27 cellular contexts compared by ENCODE assay signal in the genomic region with DNA sequence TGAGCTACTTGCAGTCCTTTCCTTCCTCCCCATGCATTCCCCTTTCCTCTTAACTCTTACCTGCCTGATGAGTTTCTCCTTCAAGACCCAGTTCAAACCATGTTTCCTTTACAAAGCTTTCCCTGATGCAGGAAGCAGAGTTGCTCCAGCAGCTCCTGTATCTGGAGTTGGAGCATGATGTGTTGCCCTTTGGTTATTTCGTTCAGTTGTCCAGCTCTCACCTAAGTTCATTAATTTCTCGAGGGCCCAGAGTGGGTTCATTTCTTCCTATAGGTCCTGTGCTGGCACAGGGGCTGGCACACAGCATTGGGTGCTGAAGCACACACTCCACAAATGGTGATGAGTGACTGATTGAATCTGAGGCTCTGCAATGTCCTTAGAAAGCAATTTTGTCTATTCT.
"Had no signal": no experiment of that assay in that cellular context is flagged by ENCODE, and none has a peak within 500 bp of the region (broad histone marks: within the 10 kb centered on the region; RNA-seq: fewer than 3 reads in every experiment).

No MANE protein-coding gene starts in this region.

- H3K4me1 ChIP-seq: breast epithelium, upper lobe of right lung had no signal

- H3K4me3 ChIP-seq: breast epithelium, esophagus muscularis mucosa, left lung, smooth muscle cell, tibial artery, upper lobe of right lung had no signal

- H3K27ac Mint-ChIP-seq: activated CD4-positive, alpha-beta T cell treated with anti-CD3 and anti-CD28 coated beads for 36 hours; activated CD8-positive, alpha-beta memory T cell treated with anti-CD3 and anti-CD28 coated beads, Interleukin-2, amount 10 ng/mL, durations not matched to agents 7 days and 5 days; activated CD8-positive, alpha-beta T cell treated with anti-CD3 and anti-CD28 coated beads, Interleukin-2, amount 10 ng/mL, durations not matched to agents 7 days and 5 days; activated T-helper 1 cell treated with anti-CD3 and anti-CD28 coated beads, Interleukin-12 subunit alpha, Interleukin-12 subunit beta, Interleukin-2, Interleukin-4 antibody, amounts not matched to agents 30 ng/mL and 10 ng/mL and 1 ng/mL, durations not matched to agents 14 hours and 24 hours and 36 hours; nephron; progenitor cell of endocrine pancreas; stimulated activated memory B cell treated with anti-CD40 and anti-IgM and Interleukin-4, amounts not matched to agents 10 μg/mL and 1 μg/mL and 100 μg/mL, for 72 hours; stimulated activated naive CD8-positive, alpha-beta T cell treated with anti-CD3 and anti-CD28 coated beads, Interleukin-15, amount 100 ng/mL, for 72 hours; T-helper 2 cell treated with Interferon-gamma antibody and Interleukin-4, amounts not matched to agents 5 μg/mL and 100 μg/mL, for 36 hours had no signal

- H3K27me3 ChIP-seq: breast epithelium, esophagus muscularis mucosa, left lung, tibial artery, upper lobe of right lung had no signal

- H3K36me3 Mint-ChIP-seq: stimulated activated memory B cell treated with anti-CD40 and anti-IgM and Interleukin-4, amounts not matched to agents 10 μg/mL and 1 μg/mL and 100 μg/mL, for 72 hours had no signal

- H3K9me3 ChIP-seq: breast epithelium, esophagus muscularis mucosa, left lung, tibial artery, upper lobe of right lung had no signal

- H3K9me3 Mint-ChIP-seq: activated T-helper 1 cell treated with anti-CD3 and anti-CD28 coated beads, Interleukin-12 subunit alpha, Interleukin-12 subunit beta, Interleukin-2, Interleukin-4 antibody, amounts not matched to agents 30 ng/mL and 10 ng/mL and 1 ng/mL, durations not matched to agents 14 hours and 24 hours and 36 hours; central memory CD8-positive, alpha-beta T cell; nephron; stimulated activated memory B cell treated with anti-CD40 and anti-IgM and Interleukin-4, amounts not matched to agents 10 μg/mL and 1 μg/mL and 100 μg/mL, for 72 hours; stimulated activated naive CD8-positive, alpha-beta T cell treated with anti-CD3 and anti-CD28 coated beads, Interleukin-15, amount 100 ng/mL, for 72 hours; T-helper 2 cell treated with Interferon-gamma antibody and Interleukin-4, amounts not matched to agents 5 μg/mL and 100 μg/mL, for 36 hours had no signal

- H3K27ac ChIP-seq: breast epithelium, esophagus muscularis mucosa, left lung, tibial artery, upper lobe of right lung had no signal

- H3K27me3 Mint-ChIP-seq: activated CD4-positive, alpha-beta T cell treated with anti-CD3 and anti-CD28 coated beads for 36 hours; progenitor cell of endocrine pancreas; stimulated activated memory B cell treated with anti-CD40 and anti-IgM and Interleukin-4, amounts not matched to agents 10 μg/mL and 1 μg/mL and 100 μg/mL, for 72 hours; stimulated activated naive CD8-positive, alpha-beta T cell treated with anti-CD3 and anti-CD28 coated beads, Interleukin-15, amount 100 ng/mL, for 72 hours had no signal

- ATAC-seq: activated CD4-positive, alpha-beta T cell treated with anti-CD3 and anti-CD28 coated beads for 36 hours; activated CD8-positive, alpha-beta memory T cell treated with anti-CD3 and anti-CD28 coated beads, Interleukin-2, amount 10 ng/mL, durations not matched to agents 7 days and 5 days; activated CD8-positive, alpha-beta T cell treated with anti-CD3 and anti-CD28 coated beads, Interleukin-2, amount 10 ng/mL, durations not matched to agents 7 days and 5 days; left lung; stimulated activated memory B cell treated with anti-CD40 and anti-IgM and Interleukin-4, amounts not matched to agents 10 μg/mL and 1 μg/mL and 100 μg/mL, for 72 hours; stimulated activated naive CD8-positive, alpha-beta T cell treated with anti-CD3 and anti-CD28 coated beads, Interleukin-15, amount 100 ng/mL, for 72 hours; upper lobe of right lung had no signal

- DNase-seq: activated CD4-positive, alpha-beta T cell treated with anti-CD3 and anti-CD28 coated beads for 36 hours; activated CD4-positive, CD25-positive, alpha-beta regulatory T cell; activated CD8-positive, alpha-beta memory T cell treated with anti-CD3 and anti-CD28 coated beads, Interleukin-2, amount 10 ng/mL, durations not matched to agents 7 days and 5 days; activated CD8-positive, alpha-beta T cell treated with anti-CD3 and anti-CD28 coated beads, Interleukin-2, amount 10 ng/mL, durations not matched to agents 7 days and 5 days; activated gamma-delta T cell; activated naive CD4-positive, alpha-beta T cell treated with anti-CD3 and anti-CD28 coated beads, Interleukin-2, amount 50 U/mL, for 16 hours; dermis blood vessel endothelial cell; effector CD4-positive, alpha-beta T cell; foreskin melanocyte; left lung; retina; stimulated activated CD4-positive, alpha-beta T cell treated with anti-CD3 and anti-CD28 coated beads, Interleukin-1b, Interleukin-23, amount 100 ng/mL, for 48 hours; stimulated activated CD4-positive, alpha-beta T cell treated with anti-CD3 and anti-CD28 coated beads, Interleukin-4, amount 100 ng/mL, for 4 hours; stimulated activated CD8-positive, alpha-beta memory T cell treated with anti-CD3 and anti-CD28 coated beads, Interleukin-4, amount 100 ng/mL, for 48 hours; stimulated activated naive CD8-positive, alpha-beta T cell treated with anti-CD3 and anti-CD28 coated beads, Interleukin-15, amount 100 ng/mL, for 72 hours; T-helper 1 cell; upper lobe of right lung had no signal

- H3K4me3 Mint-ChIP-seq: activated CD4-positive, alpha-beta T cell treated with anti-CD3 and anti-CD28 coated beads for 36 hours; activated CD8-positive, alpha-beta memory T cell treated with anti-CD3 and anti-CD28 coated beads, Interleukin-2, amount 10 ng/mL, durations not matched to agents 7 days and 5 days; activated CD8-positive, alpha-beta T cell treated with anti-CD3 and anti-CD28 coated beads, Interleukin-2, amount 10 ng/mL, durations not matched to agents 7 days and 5 days; activated T-helper 1 cell treated with anti-CD3 and anti-CD28 coated beads, Interleukin-12 subunit alpha, Interleukin-12 subunit beta, Interleukin-2, Interleukin-4 antibody, amounts not matched to agents 30 ng/mL and 10 ng/mL and 1 ng/mL, durations not matched to agents 14 hours and 24 hours and 36 hours; central memory CD8-positive, alpha-beta T cell; nephron; stimulated activated memory B cell treated with anti-CD40 and anti-IgM and Interleukin-4, amounts not matched to agents 10 μg/mL and 1 μg/mL and 100 μg/mL, for 72 hours; stimulated activated naive CD8-positive, alpha-beta T cell treated with anti-CD3 and anti-CD28 coated beads, Interleukin-15, amount 100 ng/mL, for 72 hours; T-helper 2 cell treated with Interferon-gamma antibody and Interleukin-4, amounts not matched to agents 5 μg/mL and 100 μg/mL, for 36 hours had no signal

- H3K4me2 ChIP-seq: smooth muscle cell had no signal

- H3K4me1 Mint-ChIP-seq: activated CD4-positive, alpha-beta T cell treated with anti-CD3 and anti-CD28 coated beads for 36 hours; central memory CD8-positive, alpha-beta T cell; nephron; stimulated activated memory B cell treated with anti-CD40 and anti-IgM and Interleukin-4, amounts not matched to agents 10 μg/mL and 1 μg/mL and 100 μg/mL, for 72 hours; stimulated activated naive CD8-positive, alpha-beta T cell treated with anti-CD3 and anti-CD28 coated beads, Interleukin-15, amount 100 ng/mL, for 72 hours had no signal

- H3K36me3 ChIP-seq: breast epithelium, esophagus muscularis mucosa, left lung, tibial artery, upper lobe of right lung had no signal
